26 cellular contexts compared by ENCODE assay signal in the genomic region with DNA sequence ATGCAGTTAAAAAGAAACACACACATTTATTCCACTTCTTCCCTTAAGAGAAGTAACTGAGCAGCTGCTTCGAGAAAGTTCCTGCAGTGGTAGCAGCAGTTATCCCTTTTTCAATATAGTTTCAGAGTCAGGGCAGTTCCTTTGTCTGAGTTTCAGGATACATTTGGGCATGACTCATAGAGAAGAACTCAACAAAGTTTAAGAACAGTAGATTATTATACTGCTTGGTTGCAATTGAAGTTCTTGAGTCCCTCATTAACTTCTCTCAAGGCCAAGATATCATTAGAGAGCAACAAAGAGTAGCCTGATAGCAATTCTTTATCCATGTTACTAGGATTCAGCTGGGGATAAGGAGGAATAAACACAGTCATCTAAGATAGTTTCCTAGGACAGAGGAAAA. TPM values are rescaled to one million over a fixed set of nuclear protein-coding genes. Genes with fewer than 3 reads are reported as not detected.
DNase-seq lines count a peak whose midpoint lies in the region; ATAC-seq and TF ChIP-seq lines count a peak whose summit lies in the region.
"Had no signal": no experiment of that assay in that cellular context is flagged by ENCODE, and none has a peak within 500 bp of the region (broad histone marks: within the 10 kb centered on the region; RNA-seq: fewer than 3 reads in every experiment).

No MANE protein-coding gene starts in this region.

- no peaks in the 10 kb centered on the region for H3K9me2 ChIP-seq in PC-3 (replicated peaks; ENCODE audit: low read length)
- H3K9me2 ChIP-seq: SK-N-SH had no signal

- peak; percentile 61 for ATAC-seq in PC-3
- ATAC-seq in activated CD8-positive, alpha-beta T cell treated with anti-CD3 and anti-CD28 coated beads, Interleukin-2, amount 10 ng/mL, durations not matched to agents 7 days and 5 days, result no peak
- ATAC-seq: activated naive CD4-positive, alpha-beta T cell treated with anti-CD3 and anti-CD28 coated beads, Interleukin-2, amount 50 U/mL, for 72 hours; activated T-helper 17 cell treated with anti-CD3 and anti-CD28 coated beads, Interleukin-2, amount 50 U/mL, for 72 hours; heart right ventricle; left cardiac atrium had no signal

- peak; percentile 62 for DNase-seq in COLO829 (ENCODE audit: low spot score)
- DNase-seq in PC-3, result no peak
- DNase-seq in epithelial cell of esophagus (ENCODE audit: low read depth), result peak; percentile 18
- no peak for DNase-seq in mesothelial cell of epicardium (ENCODE audit: low spot score in 2 of 2, unreplicated experiment in 2 of 2)
- no peak for DNase-seq in activated CD8-positive, alpha-beta T cell treated with anti-CD3 and anti-CD28 coated beads, Interleukin-2, amount 10 ng/mL, durations not matched to agents 7 days and 5 days
- DNase-seq in activated T-cell treated with anti-CD3 and anti-CD28 coated beads, Interleukin-2, amount 50 U/mL, for 24 hours, result no peak
- DNase-seq in activated gamma-delta T cell (lab: John Stamatoyannopoulos, UW), result no peak
- DNase-seq in activated naive CD4-positive, alpha-beta T cell treated with anti-CD3 and anti-CD28 coated beads for 36 hours, result no peak
- DNase-seq: activated CD4-positive, alpha-beta T cell treated with anti-CD3 and anti-CD28 coated beads, Interleukin-2, amount 50 U/mL, for 48 hours; activated CD8-positive, alpha-beta memory T cell treated with anti-CD3 and anti-CD28 coated beads, Interleukin-2, amount 50 U/mL, for 48 hours; CD4-positive, alpha-beta memory T cell; dorsolateral prefrontal cortex; heart right ventricle; left cardiac atrium; NCI-H1417; NCI-H2081 treated with DMSO at 0.1 percent for 48 hours; NCI-H774; SK-N-SH; small intestine; transverse colon had no signal

- CTCF ChIA-PET in PC-3 (lab: Charles Lee), result no interaction called here
- CTCF ChIA-PET in activated CD8-positive, alpha-beta T cell treated with anti-CD3 and anti-CD28 coated beads, Interleukin-2, amount 10 ng/mL, durations not matched to agents 7 days and 5 days (lab: Charles Lee), result no interaction called here
- CTCF ChIA-PET in activated naive CD4-positive, alpha-beta T cell treated with anti-CD3 and anti-CD28 coated beads for 36 hours (lab: Charles Lee), result no interaction called here

- no peaks in the 10 kb centered on the region for H3K79me2 ChIP-seq in PC-3 (ENCODE audit: low read length)

- H3K4me3 ChIP-seq in PC-3 (ENCODE audit: low read length) (no peak overlapping the region), epithelial cell of esophagus (ENCODE audit: low read length) (no peak overlapping the region)
- H3K4me3 ChIP-seq: dorsolateral prefrontal cortex, heart right ventricle, prostate gland, transverse colon had no signal

- no peaks in the 10 kb centered on the region for H3K27me3 Mint-ChIP-seq in mesothelial cell of epicardium (ENCODE audit: low read depth)
- H3K27me3 Mint-ChIP-seq in activated CD8-positive, alpha-beta T cell treated with anti-CD3 and anti-CD28 coated beads, Interleukin-2, amount 10 ng/mL, durations not matched to agents 7 days and 5 days (ENCODE audit: low read depth), result peaks cover 18% of the 10 kb centered on the region
- H3K27me3 Mint-ChIP-seq in activated T-cell treated with anti-CD3 and anti-CD28 coated beads, Interleukin-2, amount 50 U/mL, for 24 hours, result peaks cover 24% of the 10 kb centered on the region
- peaks cover 3% of the 10 kb centered on the region for H3K27me3 Mint-ChIP-seq in activated naive CD4-positive, alpha-beta T cell treated with anti-CD3 and anti-CD28 coated beads for 36 hours (ENCODE audit: low read depth)

- H3K36me3 Mint-ChIP-seq in mesothelial cell of epicardium, result peaks cover 14% of the 10 kb centered on the region
- no peaks in the 10 kb centered on the region for H3K36me3 Mint-ChIP-seq in activated CD8-positive, alpha-beta T cell treated with anti-CD3 and anti-CD28 coated beads, Interleukin-2, amount 10 ng/mL, durations not matched to agents 7 days and 5 days (ENCODE audit: low read depth)
- H3K36me3 Mint-ChIP-seq in activated T-cell treated with anti-CD3 and anti-CD28 coated beads, Interleukin-2, amount 50 U/mL, for 24 hours (ENCODE audit: low read depth), result no peaks in the 10 kb centered on the region
- no peaks in the 10 kb centered on the region for H3K36me3 Mint-ChIP-seq in activated naive CD4-positive, alpha-beta T cell treated with anti-CD3 and anti-CD28 coated beads for 36 hours (ENCODE audit: low read depth)
- H3K36me3 Mint-ChIP-seq: activated naive CD4-positive, alpha-beta T cell treated with anti-CD3 and anti-CD28 coated beads, Interleukin-2, amount 50 U/mL, for 72 hours; CD4-positive, alpha-beta memory T cell; IgD-negative memory B cell had no signal

- H4K20me1 ChIP-seq in PC-3 (ENCODE audit: low read length), result no peaks in the 10 kb centered on the region

- POLR2A ChIA-PET in PC-3 (lab: Charles Lee; ENCODE audit: unreplicated experiment), result no interaction called here
- POLR2A ChIA-PET in activated CD8-positive, alpha-beta T cell treated with anti-CD3 and anti-CD28 coated beads, Interleukin-2, amount 10 ng/mL, durations not matched to agents 7 days and 5 days (lab: Charles Lee), result no interaction called here

- H3K9ac ChIP-seq in PC-3 (ENCODE audit: low read length), result no peak overlapping the region
- H3K9ac ChIP-seq: SK-N-SH had no signal

- intact Hi-C loops in PC-3 (cut with micrococcal nuclease), result no loop called here
- intact Hi-C loops in activated naive CD4-positive, alpha-beta T cell treated with anti-CD3 and anti-CD28 coated beads for 36 hours (cut with micrococcal nuclease), result no loop called here

- no peak overlapping the region for H3K27ac ChIP-seq in PC-3 (ENCODE audit: low read length)
- H3K27ac ChIP-seq: dorsolateral prefrontal cortex, prostate gland, RWPE1, transverse colon had no signal

- no peaks in the 10 kb centered on the region for H3F3A ChIP-seq in PC-3 (ENCODE audit: low read length, unreplicated experiment)

- TF ChIP-seq CTCF in PC-3 (conservative IDR thresholded peaks at IDR 0.05; ENCODE audit: low read depth, low read length) (no peak), epithelial cell of esophagus (IDR thresholded peaks at IDR 0.05; ENCODE audit: insufficient read depth, low read depth, low read length, missing control alignments) (no peak), mesothelial cell of epicardium (IDR thresholded peaks at IDR 0.05; ENCODE audit: unreplicated experiment) (no peak)

- peak overlapping the region; percentile 37 for H3K27ac Mint-ChIP-seq in mesothelial cell of epicardium
- no peak overlapping the region for H3K27ac Mint-ChIP-seq in activated CD8-positive, alpha-beta T cell treated with anti-CD3 and anti-CD28 coated beads, Interleukin-2, amount 10 ng/mL, durations not matched to agents 7 days and 5 days
- no peak overlapping the region for H3K27ac Mint-ChIP-seq in activated T-cell treated with anti-CD3 and anti-CD28 coated beads, Interleukin-2, amount 50 U/mL, for 24 hours
- no peak overlapping the region for H3K27ac Mint-ChIP-seq in activated naive CD4-positive, alpha-beta T cell treated with anti-CD3 and anti-CD28 coated beads for 36 hours
- H3K27ac Mint-ChIP-seq: activated naive CD4-positive, alpha-beta T cell treated with anti-CD3 and anti-CD28 coated beads, Interleukin-2, amount 50 U/mL, for 72 hours; activated T-helper 17 cell treated with anti-CD3 and anti-CD28 coated beads, Interleukin-2, amount 50 U/mL, for 72 hours; CD4-positive, alpha-beta memory T cell; IgD-negative memory B cell; T-helper 1 cell treated with Interleukin-12 subunit alpha and Interleukin-12 subunit beta and Interleukin-4 antibody, amounts not matched to agents 30 μg/mL and 1 μg/mL, for 36 hours had no signal

- no peak overlapping the region for H2AFZ ChIP-seq in PC-3 (ENCODE audit: low read length)

- H3K27me3 ChIP-seq in PC-3 (ENCODE audit: low read length), result no peaks in the 10 kb centered on the region
- H3K27me3 ChIP-seq: dorsolateral prefrontal cortex, heart right ventricle, transverse colon had no signal

- H3K4me3 Mint-ChIP-seq in mesothelial cell of epicardium, result no peak overlapping the region
- no peak overlapping the region for H3K4me3 Mint-ChIP-seq in activated CD8-positive, alpha-beta T cell treated with anti-CD3 and anti-CD28 coated beads, Interleukin-2, amount 10 ng/mL, durations not matched to agents 7 days and 5 days
- H3K4me3 Mint-ChIP-seq in activated T-cell treated with anti-CD3 and anti-CD28 coated beads, Interleukin-2, amount 50 U/mL, for 24 hours, result no peak overlapping the region
- no peak overlapping the region for H3K4me3 Mint-ChIP-seq in activated naive CD4-positive, alpha-beta T cell treated with anti-CD3 and anti-CD28 coated beads for 36 hours
- H3K4me3 Mint-ChIP-seq: activated T-helper 17 cell treated with anti-CD3 and anti-CD28 coated beads, Interleukin-2, amount 50 U/mL, for 72 hours; CD4-positive, alpha-beta memory T cell; IgD-negative memory B cell; T-helper 1 cell treated with Interleukin-12 subunit alpha and Interleukin-12 subunit beta and Interleukin-4 antibody, amounts not matched to agents 30 μg/mL and 1 μg/mL, for 36 hours had no signal

- BruUV-seq in PC-3 (replicated peaks; lab: Mats Ljungman, UMichigan), result no TSS peak

- H3K4me2 ChIP-seq in PC-3 (ENCODE audit: low read length), result no peak overlapping the region
- H3K4me2 ChIP-seq: SK-N-SH had no signal

- no peaks in the 10 kb centered on the region for H3K9me3 ChIP-seq in PC-3 (ENCODE audit: low read length)
- H3K9me3 ChIP-seq: prostate gland, SK-N-SH, transverse colon had no signal

- peaks cover 7% of the 10 kb centered on the region for H3K4me1 ChIP-seq in PC-3 (ENCODE audit: insufficient read depth, low read length)
- H3K4me1 ChIP-seq: prostate gland, transverse colon had no signal

- no peaks in the 10 kb centered on the region for H3K9me3 Mint-ChIP-seq in mesothelial cell of epicardium
- no peaks in the 10 kb centered on the region for H3K9me3 Mint-ChIP-seq in activated CD8-positive, alpha-beta T cell treated with anti-CD3 and anti-CD28 coated beads, Interleukin-2, amount 10 ng/mL, durations not matched to agents 7 days and 5 days (ENCODE audit: insufficient read depth)
- H3K9me3 Mint-ChIP-seq in activated T-cell treated with anti-CD3 and anti-CD28 coated beads, Interleukin-2, amount 50 U/mL, for 24 hours, result no peaks in the 10 kb centered on the region
- no peaks in the 10 kb centered on the region for H3K9me3 Mint-ChIP-seq in activated naive CD4-positive, alpha-beta T cell treated with anti-CD3 and anti-CD28 coated beads for 36 hours
- H3K9me3 Mint-ChIP-seq: activated naive CD4-positive, alpha-beta T cell treated with anti-CD3 and anti-CD28 coated beads, Interleukin-2, amount 50 U/mL, for 72 hours; activated T-helper 17 cell treated with anti-CD3 and anti-CD28 coated beads, Interleukin-2, amount 50 U/mL, for 72 hours; CD4-positive, alpha-beta memory T cell; IgD-negative memory B cell; T-helper 1 cell treated with Interleukin-12 subunit alpha and Interleukin-12 subunit beta and Interleukin-4 antibody, amounts not matched to agents 30 μg/mL and 1 μg/mL, for 36 hours had no signal

- H3K36me3 ChIP-seq in PC-3 (ENCODE audit: low read depth, low read length), result no peaks in the 10 kb centered on the region
- H3K36me3 ChIP-seq: heart right ventricle, prostate gland, transverse colon had no signal

- peaks cover 22% of the 10 kb centered on the region for H3K4me1 Mint-ChIP-seq in mesothelial cell of epicardium
- H3K4me1 Mint-ChIP-seq in activated CD8-positive, alpha-beta T cell treated with anti-CD3 and anti-CD28 coated beads, Interleukin-2, amount 10 ng/mL, durations not matched to agents 7 days and 5 days (ENCODE audit: low read depth), result no peaks in the 10 kb centered on the region
- H3K4me1 Mint-ChIP-seq in activated T-cell treated with anti-CD3 and anti-CD28 coated beads, Interleukin-2, amount 50 U/mL, for 24 hours (ENCODE audit: low read depth), result no peaks in the 10 kb centered on the region
- H3K4me1 Mint-ChIP-seq in activated naive CD4-positive, alpha-beta T cell treated with anti-CD3 and anti-CD28 coated beads for 36 hours (ENCODE audit: low read depth), result no peaks in the 10 kb centered on the region
- H3K4me1 Mint-ChIP-seq: activated T-helper 17 cell treated with anti-CD3 and anti-CD28 coated beads, Interleukin-2, amount 50 U/mL, for 72 hours; CD4-positive, alpha-beta memory T cell; IgD-negative memory B cell had no signal

RNA-seq across cellular contexts. Expression of a gene that starts 54.4 kb away (rescaled TPM):
- total RNA-seq in PC-3 (2014; rRNA removed) (39.4 and 41.4 TPM in 2 replicates), mesothelial cell of epicardium (200 to 212 TPM (median 209 TPM) in 3 replicates)
- total RNA-seq in activated CD8-positive, alpha-beta T cell treated with anti-CD3 and anti-CD28 coated beads, Interleukin-2, amount 10 ng/mL, durations not matched to agents 7 days and 5 days, result not detected
- total RNA-seq in activated naive CD4-positive, alpha-beta T cell treated with anti-CD3 and anti-CD28 coated beads for 36 hours, result 1 to 10 TPM; 5.6 to 5.7 TPM

Comparison
In these comparisons a context has a peak if more than half of its experiments do, and no peak if none do; other contexts are left out.
1. DNase-seq: peak in COLO829 (single experiment) and epithelial cell of esophagus (single experiment); none in PC-3 (single experiment), mesothelial cell of epicardium (0 of 2), activated CD8-positive, alpha-beta T cell treated with anti-CD3 and anti-CD28 coated beads, Interleukin-2, amount 10 ng/mL, durations not matched to agents 7 days and 5 days (single experiment), activated T-cell treated with anti-CD3 and anti-CD28 coated beads, Interleukin-2, amount 50 U/mL, for 24 hours (single experiment), activated gamma-delta T cell (single experiment) and activated naive CD4-positive, alpha-beta T cell treated with anti-CD3 and anti-CD28 coated beads for 36 hours (single experiment).
2. RNA of a gene that starts 54.4 kb away (total RNA-seq): 200 to 212 TPM in mesothelial cell of epicardium, 39.4 to 41.4 TPM in PC-3 and 5.6 to 5.7 TPM in activated naive CD4-positive, alpha-beta T cell treated with anti-CD3 and anti-CD28 coated beads for 36 hours; not detected in activated CD8-positive, alpha-beta T cell treated with anti-CD3 and anti-CD28 coated beads, Interleukin-2, amount 10 ng/mL, durations not matched to agents 7 days and 5 days; every median in the first group is over 4 times any median in the second.